ENCODE assay signal across 21 cellular contexts in the genomic region with DNA sequence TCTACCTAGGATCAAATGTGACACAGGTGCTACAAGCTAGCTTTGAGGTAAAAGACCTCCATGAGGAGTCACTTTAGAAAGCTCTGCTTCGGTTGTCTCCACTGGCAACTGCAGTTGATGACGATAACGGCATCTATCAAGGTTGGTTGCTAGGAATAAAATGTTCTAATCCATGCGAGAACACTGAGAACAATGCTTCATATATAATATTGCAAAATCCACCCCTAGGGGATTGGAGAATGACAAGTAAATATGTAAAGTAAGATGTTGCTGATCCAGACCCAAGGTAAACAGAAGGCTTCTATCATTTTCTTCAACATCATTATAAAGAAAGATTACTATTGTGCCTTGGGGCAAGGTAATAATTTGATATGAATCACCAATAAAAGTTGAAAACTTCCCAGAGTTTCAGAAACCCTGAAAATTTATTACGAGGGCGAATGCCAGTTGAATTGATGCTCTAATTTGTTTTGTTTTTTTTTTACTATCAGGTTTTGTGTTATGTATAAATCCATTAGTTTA.
"Had no signal": no experiment of that assay in that cellular context is flagged by ENCODE, and none has a peak within 500 bp of the region (broad histone marks: within the 10 kb centered on the region; RNA-seq: fewer than 3 reads in every experiment).

No MANE protein-coding gene starts in this region.

- H3K27ac ChIP-seq: coronary artery, heart right ventricle, right lobe of liver, skin epidermis, thyroid gland had no signal

- H3K4me1 Mint-ChIP-seq: activated naive CD8-positive, alpha-beta T cell treated with anti-CD3 and anti-CD28 coated beads for 36 hours had no signal

- H3K9me3 ChIP-seq: mucosa of descending colon, right lobe of liver, thyroid gland had no signal

- DNase-seq: activated CD4-positive, alpha-beta memory T cell treated with anti-CD3 and anti-CD28 coated beads for 36 hours; activated CD4-positive, alpha-beta T cell treated with anti-CD3 and anti-CD28 coated beads for 4 hours; activated CD4-positive, CD25-positive, alpha-beta regulatory T cell; activated naive CD4-positive, alpha-beta T cell treated with Interleukin-2 at 50 U/mL for 16 hours; activated naive CD8-positive, alpha-beta T cell treated with anti-CD3 and anti-CD28 coated beads for 36 hours; activated T-cell treated with anti-CD3 and anti-CD28 coated beads, Interleukin-2, amount 50 U/mL, for 48 hours; cerebellar nuclear complex; endodermal cell; heart right ventricle; left colon; mesenchymal stem cell; mucosa of descending colon; nephron progenitor cell; occipital lobe; right lobe of liver; stimulated activated CD4-positive, alpha-beta T cell treated with anti-CD3 and anti-CD28 coated beads, Interleukin-1b, Interleukin-23, amount 100 ng/mL, for 48 hours; substantia nigra; thyroid gland had no signal

- H3K27me3 Mint-ChIP-seq: activated CD4-positive, alpha-beta memory T cell treated with anti-CD3 and anti-CD28 coated beads for 36 hours; activated naive CD8-positive, alpha-beta T cell treated with anti-CD3 and anti-CD28 coated beads for 36 hours; stimulated activated naive CD8-positive, alpha-beta T cell treated with anti-CD3 and anti-CD28 coated beads, Interleukin-15, Interleukin-2, amounts not matched to agents 100 ng/mL and 50 ng/mL, for 24 hours had no signal

- H3K36me3 Mint-ChIP-seq: activated CD4-positive, alpha-beta memory T cell treated with anti-CD3 and anti-CD28 coated beads for 36 hours; activated naive CD8-positive, alpha-beta T cell treated with anti-CD3 and anti-CD28 coated beads for 36 hours had no signal

- H3K4me3 ChIP-seq: coronary artery, heart right ventricle, mucosa of descending colon, right lobe of liver, skin epidermis, thyroid gland had no signal

- H3K27ac Mint-ChIP-seq: activated CD4-positive, alpha-beta memory T cell treated with anti-CD3 and anti-CD28 coated beads for 36 hours; activated naive CD8-positive, alpha-beta T cell treated with anti-CD3 and anti-CD28 coated beads for 36 hours; endodermal cell; nephron progenitor cell; stimulated activated naive CD8-positive, alpha-beta T cell treated with anti-CD3 and anti-CD28 coated beads, Interleukin-15, Interleukin-2, amounts not matched to agents 100 ng/mL and 50 ng/mL, for 24 hours had no signal

- H3K4me1 ChIP-seq: heart right ventricle, right lobe of liver, thyroid gland had no signal

- H3K4me3 Mint-ChIP-seq: activated CD4-positive, alpha-beta memory T cell treated with anti-CD3 and anti-CD28 coated beads for 36 hours; activated naive CD8-positive, alpha-beta T cell treated with anti-CD3 and anti-CD28 coated beads for 36 hours; endodermal cell; nephron progenitor cell; stimulated activated naive CD8-positive, alpha-beta T cell treated with anti-CD3 and anti-CD28 coated beads, Interleukin-15, Interleukin-2, amounts not matched to agents 100 ng/mL and 50 ng/mL, for 24 hours had no signal

- H3K27me3 ChIP-seq: heart right ventricle, right lobe of liver, thyroid gland had no signal

- ATAC-seq: heart right ventricle, left colon, mucosa of descending colon, right lobe of liver had no signal

- H3K36me3 ChIP-seq: heart right ventricle, right lobe of liver, thyroid gland had no signal
